In genomic region chr3:127914584-127914983, GRCh38 we compare ENCODE assay signal across 12 cellular contexts. TPM values are rescaled to one million over a fixed set of nuclear protein-coding genes. Genes with fewer than 3 reads are reported as not detected.
DNase-seq lines count a peak whose midpoint lies in the region; ATAC-seq and TF ChIP-seq lines count a peak whose summit lies in the region.
"Had no signal": no experiment of that assay in that cellular context is flagged by ENCODE, and none has a peak within 500 bp of the region (broad histone marks: within the 10 kb centered on the region; RNA-seq: fewer than 3 reads in every experiment).

No MANE protein-coding gene starts in this region.

- H3K4me3 Mint-ChIP-seq in activated naive CD8-positive, alpha-beta T cell, result peak overlapping the region; percentile 32
- H3K4me3 Mint-ChIP-seq in activated naive CD8-positive, alpha-beta T cell treated with anti-CD3 and anti-CD28 coated beads for 36 hours, result no peak overlapping the region

- peaks cover 0 to 4% of the 10 kb centered on the region in 2 donors for H3K9me3 ChIP-seq in duodenal mucosa (ENCODE audit: control insufficient read depth in 1 of 2, low read length in 2 of 2)
- H3K9me3 ChIP-seq in upper lobe of left lung, result no peaks in the 10 kb centered on the region

- H3K36me3 Mint-ChIP-seq in activated naive CD8-positive, alpha-beta T cell, result no peaks in the 10 kb centered on the region
- H3K36me3 Mint-ChIP-seq in activated naive CD8-positive, alpha-beta T cell treated with anti-CD3 and anti-CD28 coated beads for 36 hours, result peaks cover 1% of the 10 kb centered on the region

- H3K27me3 ChIP-seq in duodenal mucosa (ENCODE audit: control insufficient read depth in 1 of 2, insufficient read depth in 2 of 2, low read length in 2 of 2) (no peaks in the 10 kb centered on the region), upper lobe of left lung (peaks cover 0 to 4% (median 0%) of the 10 kb centered on the region in 4 donors)

- H3K36me3 ChIP-seq in duodenal mucosa (ENCODE audit: control insufficient read depth in 1 of 2, insufficient read depth in 2 of 2, low read length in 2 of 2) (no peaks in the 10 kb centered on the region), upper lobe of left lung (no peaks in the 10 kb centered on the region)

- H3K27ac ChIP-seq in duodenal mucosa (ENCODE audit: low read depth, low read length) (no peak overlapping the region), upper lobe of left lung (no peak overlapping the region)
- H3K27ac ChIP-seq: epithelial cell of prostate had no signal

- no peaks in the 10 kb centered on the region for H3K9me3 Mint-ChIP-seq in activated naive CD8-positive, alpha-beta T cell (ENCODE audit: low read depth)
- peaks cover 2% of the 10 kb centered on the region for H3K9me3 Mint-ChIP-seq in activated naive CD8-positive, alpha-beta T cell treated with anti-CD3 and anti-CD28 coated beads for 36 hours

- DNase-seq in activated naive CD8-positive, alpha-beta T cell treated with anti-CD3 and anti-CD28 coated beads for 36 hours, result no peak
- DNase-seq in myocyte (ENCODE audit: low read depth) (peak; percentile 9), upper lobe of left lung (no peak), NCI-H226 (no peak), NCI-H146 treated with DMSO at 0.1 percent for 48 hours (lab: John Stamatoyannopoulos, UW; ENCODE audit: unreplicated experiment) (no peak)
- DNase-seq: activated CD4-positive, alpha-beta T cell treated with anti-CD3 and anti-CD28 coated beads for 4 hours had no signal

- WGBS in upper lobe of left lung, 2 donors, result 67 to 70% methylated on average over 8 of the region's 8 CpGs

- H3K27me3 Mint-ChIP-seq in activated naive CD8-positive, alpha-beta T cell, result peaks cover 32% of the 10 kb centered on the region
- peaks cover 65% of the 10 kb centered on the region for H3K27me3 Mint-ChIP-seq in activated naive CD8-positive, alpha-beta T cell treated with anti-CD3 and anti-CD28 coated beads for 36 hours

- no peak for TF ChIP-seq CTCF in upper lobe of left lung (IDR thresholded peaks at IDR 0.05)

- H3K4me1 ChIP-seq in duodenal mucosa (ENCODE audit: control insufficient read depth in 1 of 2, insufficient read depth in 2 of 2, low read length in 2 of 2) (peaks cover 8 to 16% of the 10 kb centered on the region in 2 donors), upper lobe of left lung (peaks cover 14 to 25% (median 22%) of the 10 kb centered on the region in 4 donors)

- peak overlapping the region in 1 of 2 donors; percentile 17 for H3K9ac ChIP-seq in duodenal mucosa (ENCODE audit: low read depth in 1 of 2, low read length in 2 of 2)

- no peak for ATAC-seq in upper lobe of left lung (ENCODE audit: low FRiP score in 2 of 2)
- ATAC-seq in HG02678 (IDR thresholded peaks at IDR 0.05; ENCODE audit: unreplicated experiment), result no peak
- ATAC-seq: activated naive CD4-positive, alpha-beta T cell treated with anti-CD3 and anti-CD28 coated beads, Interleukin-2, amount 50 U/mL, for 72 hours had no signal

- peaks cover 9% of the 10 kb centered on the region for H3K4me1 Mint-ChIP-seq in activated naive CD8-positive, alpha-beta T cell (ENCODE audit: low read depth)
- peaks cover 8% of the 10 kb centered on the region for H3K4me1 Mint-ChIP-seq in activated naive CD8-positive, alpha-beta T cell treated with anti-CD3 and anti-CD28 coated beads for 36 hours

- H3K4me3 ChIP-seq in duodenal mucosa (ENCODE audit: low read depth in 1 of 2, low read length in 2 of 2) (peak overlapping the region; percentile 67), upper lobe of left lung (peak overlapping the region in 3 of 4 donors; percentile 34 to 55 (median 51))

- no peak for TF ChIP-seq EP300 in upper lobe of left lung (IDR thresholded peaks at IDR 0.05)

- H3K27ac Mint-ChIP-seq in activated naive CD8-positive, alpha-beta T cell, result no peak overlapping the region
- no peak overlapping the region for H3K27ac Mint-ChIP-seq in activated naive CD8-positive, alpha-beta T cell treated with anti-CD3 and anti-CD28 coated beads for 36 hours
- H3K27ac Mint-ChIP-seq: activated naive CD4-positive, alpha-beta T cell treated with anti-CD3 and anti-CD28 coated beads, Interleukin-2, amount 50 U/mL, for 72 hours had no signal

- TF ChIP-seq POLR2A in upper lobe of left lung (IDR thresholded peaks at IDR 0.05), result no peak

RNA-seq across cellular contexts. Expression of gene KBTBD12, which starts 0.4 kb away (rescaled TPM):
- total RNA-seq in activated naive CD8-positive, alpha-beta T cell treated with anti-CD3 and anti-CD28 coated beads for 36 hours, result not detected
- total RNA-seq in myocyte (0.05 and 0.64 TPM in 2 replicates), upper lobe of left lung (1 to 10 TPM in 2 of 6 donors, under 1 TPM in 4; 0.37 to 2.1 (median 0.71) TPM)
- 0.03 TPM for polyA plus RNA-seq in myocyte (2012)
- total RNA-seq: activated naive CD4-positive, alpha-beta T cell treated with anti-CD3 and anti-CD28 coated beads, Interleukin-2, amount 50 U/mL, for 72 hours; H7 had no signal
